Comparison of ENCODE assay signal across 13 cellular contexts in genomic region chr1:66214901-66215300, GRCh38.
DNase-seq lines count a peak whose midpoint lies in the region; ATAC-seq and TF ChIP-seq lines count a peak whose summit lies in the region.
"Had no signal": no experiment of that assay in that cellular context is flagged by ENCODE, and none has a peak within 500 bp of the region (broad histone marks: within the 10 kb centered on the region; RNA-seq: fewer than 3 reads in every experiment).

No MANE protein-coding gene starts in this region.

- H4K8ac ChIP-seq in neuronal stem cell (ENCODE audit: low read depth, low read length) = no peak overlapping the region

- H3K9me3 Mint-ChIP-seq in activated CD4-positive, alpha-beta T cell treated with anti-CD3 and anti-CD28 coated beads, Interleukin-2, amount 10 ng/mL, durations not matched to agents 24 days and 14 days = peaks cover 17% of the 10 kb centered on the region
- H3K9me3 Mint-ChIP-seq in effector memory CD8-positive, alpha-beta T cell = no peaks in the 10 kb centered on the region

- H3K27me3 ChIP-seq in MM.1S (replicated peaks; ENCODE audit: insufficient read depth, low read length) (no peaks in the 10 kb centered on the region), neuronal stem cell (ENCODE audit: control insufficient read depth in 3 of 3, insufficient read depth in 3 of 3, low read depth in 1 of 3, low read length in 3 of 3) (no peaks in the 10 kb centered on the region), breast epithelium (no peaks in the 10 kb centered on the region)
- H3K27me3 ChIP-seq: SJSA1, spleen had no signal

- peak overlapping the region; percentile 45; the same call in 1 of the 2 replicates for H3K4me2 ChIP-seq in MM.1S (ENCODE audit: low read depth, low read length)
- H3K4me2 ChIP-seq in neuronal stem cell (ENCODE audit: insufficient read depth, low read length, poor library complexity, severe bottlenecking) = no peak overlapping the region

- no peaks in the 10 kb centered on the region for H3K9me2 ChIP-seq in MM.1S (replicated peaks; ENCODE audit: insufficient read depth, low read length)

- H3K9ac ChIP-seq in MM.1S (ENCODE audit: low read length) (no peak overlapping the region), neuronal stem cell (ENCODE audit: low read depth, low read length, poor library complexity) (no peak overlapping the region)

- no peaks in the 10 kb centered on the region for H3K79me2 ChIP-seq in MM.1S (ENCODE audit: low read length)

- H3K27ac Mint-ChIP-seq in activated CD4-positive, alpha-beta T cell treated with anti-CD3 and anti-CD28 coated beads, Interleukin-2, amount 10 ng/mL, durations not matched to agents 24 days and 14 days = peak overlapping the region; percentile 41
- peak overlapping the region; percentile 0 to 41 for H3K27ac Mint-ChIP-seq in effector memory CD8-positive, alpha-beta T cell

- no peak overlapping the region for H2BK12ac ChIP-seq in neuronal stem cell (ENCODE audit: low read length)

- H3F3A ChIP-seq in MM.1S (ENCODE audit: insufficient read depth, low read length) = peaks cover 4% of the 10 kb centered on the region

- H3K79me1 ChIP-seq in neuronal stem cell (ENCODE audit: low read depth, low read length) = no peaks in the 10 kb centered on the region

- peaks cover 20% of the 10 kb centered on the region for H3K4me1 ChIP-seq in MM.1S (ENCODE audit: low read length)
- H3K4me1 ChIP-seq in neuronal stem cell (ENCODE audit: control insufficient read depth in 2 of 2, insufficient read depth in 1 of 2, low read depth in 1 of 2, low read length in 2 of 2) = peaks cover 0 to 3% of the 10 kb centered on the region in 2 donors
- no peaks in the 10 kb centered on the region for H3K4me1 ChIP-seq in breast epithelium
- H3K4me1 ChIP-seq: SJSA1, spleen had no signal

- TF ChIP-seq CTCF in MM.1S (IDR thresholded peaks at IDR 0.05; ENCODE audit: low read length) = no peak
- TF ChIP-seq CTCF in breast epithelium (IDR thresholded peaks at IDR 0.05) = no peak

- H3K14ac ChIP-seq in neuronal stem cell (ENCODE audit: low read length) = no peak overlapping the region

- H3K4me1 Mint-ChIP-seq in activated CD4-positive, alpha-beta T cell treated with anti-CD3 and anti-CD28 coated beads, Interleukin-2, amount 10 ng/mL, durations not matched to agents 24 days and 14 days = peaks cover 14% of the 10 kb centered on the region
- H3K4me1 Mint-ChIP-seq in effector memory CD8-positive, alpha-beta T cell (ENCODE audit: low read depth in 2 of 2) = peaks cover 6 to 9% of the 10 kb centered on the region in 2 donors

- intact Hi-C loops in activated CD4-positive, alpha-beta T cell treated with anti-CD3 and anti-CD28 coated beads, Interleukin-2, amount 10 ng/mL, durations not matched to agents 24 days and 14 days (cut with micrococcal nuclease) = no loop called here
- intact Hi-C loops in breast epithelium (cut with DNase I; ENCODE audit: low total_unique reads) = no loop called here

- no peaks in the 10 kb centered on the region for H3K27me3 Mint-ChIP-seq in activated CD4-positive, alpha-beta T cell treated with anti-CD3 and anti-CD28 coated beads, Interleukin-2, amount 10 ng/mL, durations not matched to agents 24 days and 14 days
- peaks cover 0 to 18% of the 10 kb centered on the region in 2 donors for H3K27me3 Mint-ChIP-seq in effector memory CD8-positive, alpha-beta T cell

- H3K36me3 Mint-ChIP-seq in activated CD4-positive, alpha-beta T cell treated with anti-CD3 and anti-CD28 coated beads, Interleukin-2, amount 10 ng/mL, durations not matched to agents 24 days and 14 days (ENCODE audit: low read depth) = peaks cover 2% of the 10 kb centered on the region
- no peaks in the 10 kb centered on the region for H3K36me3 Mint-ChIP-seq in effector memory CD8-positive, alpha-beta T cell (ENCODE audit: insufficient read depth)

- H3K27ac ChIP-seq in MM.1S (ENCODE audit: low read length) = no peak overlapping the region
- no peak overlapping the region for H3K27ac ChIP-seq in neuronal stem cell (replicated peaks; ENCODE audit: low read length)
- H3K27ac ChIP-seq in breast epithelium = no peak overlapping the region
- H3K27ac ChIP-seq: SJSA1, spleen had no signal

- no peak overlapping the region for H2AK5ac ChIP-seq in neuronal stem cell (ENCODE audit: low read depth, low read length)

- no peak overlapping the region for H2BK5ac ChIP-seq in neuronal stem cell (ENCODE audit: low read length)

- H2AFZ ChIP-seq in MM.1S (ENCODE audit: low read length) = no peak overlapping the region
- H2AFZ ChIP-seq in neuronal stem cell (ENCODE audit: low read length) = no peak overlapping the region

- H3K4ac ChIP-seq in neuronal stem cell (ENCODE audit: low read length) = no peak overlapping the region

- H3K36me3 ChIP-seq in MM.1S (replicated peaks; ENCODE audit: insufficient read depth, low read length) (no peaks in the 10 kb centered on the region), neuronal stem cell (replicated peaks in 1 of 2; ENCODE audit: control insufficient read depth in 2 of 2, insufficient read depth in 2 of 2, low read length in 2 of 2) (no peaks in the 10 kb centered on the region), breast epithelium (no peaks in the 10 kb centered on the region)
- H3K36me3 ChIP-seq: SJSA1, spleen had no signal

- H3K4me3 ChIP-seq in MM.1S (ENCODE audit: low read length) (no peak overlapping the region), neuronal stem cell (ENCODE audit: low read length in 2 of 2) (no peak overlapping the region), breast epithelium (no peak overlapping the region)
- H3K4me3 ChIP-seq: SJSA1, spleen had no signal

- DNase-seq in activated CD4-positive, alpha-beta T cell treated with anti-CD3 and anti-CD28 coated beads, Interleukin-2, amount 10 ng/mL, durations not matched to agents 24 days and 14 days = peak; percentile 78
- DNase-seq in activated CD4-positive, alpha-beta T cell treated with anti-CD3 and anti-CD28 coated beads, Interleukin-2, amount 50 U/mL, for 4 hours = no peak
- DNase-seq in MM.1S = peak; percentile 78
- peak; percentile 2 to 5 (median 3) for DNase-seq in effector memory CD8-positive, alpha-beta T cell
- no peak for DNase-seq in neuronal stem cell (ENCODE audit: low spot score)
- no peak for DNase-seq in breast epithelium (ENCODE audit: low spot score in 2 of 2)
- no peak for DNase-seq in erythroblast (lab: John Stamatoyannopoulos, UW)
- DNase-seq: activated gamma-delta T cell treated with Interleukin-2 at 50 U/mL for 16 hours, mesendoderm, NCI-H748 treated with DMSO at 0.1 percent for 48 hours, spleen had no signal

- no peak overlapping the region for H2BK15ac ChIP-seq in neuronal stem cell (ENCODE audit: low read length)

- no peak overlapping the region for H3K4me3 Mint-ChIP-seq in activated CD4-positive, alpha-beta T cell treated with anti-CD3 and anti-CD28 coated beads, Interleukin-2, amount 10 ng/mL, durations not matched to agents 24 days and 14 days
- H3K4me3 Mint-ChIP-seq in effector memory CD8-positive, alpha-beta T cell = no peak overlapping the region

- H4K20me1 ChIP-seq in MM.1S (ENCODE audit: insufficient read depth, low read length) = no peaks in the 10 kb centered on the region

- ATAC-seq in GM21390 (IDR thresholded peaks at IDR 0.05; ENCODE audit: unreplicated experiment) = peak; percentile 50
- ATAC-seq in effector memory CD8-positive, alpha-beta T cell (replicated peaks) = peak; percentile 96

- H4K91ac ChIP-seq in neuronal stem cell (ENCODE audit: low read depth, low read length, poor library complexity) = no peak overlapping the region

- H3K9me3 ChIP-seq in MM.1S (replicated peaks; ENCODE audit: insufficient read depth, low read length) = no peaks in the 10 kb centered on the region
- no peaks in the 10 kb centered on the region for H3K9me3 ChIP-seq in neuronal stem cell (replicated peaks in 1 of 2; ENCODE audit: control insufficient read depth in 2 of 2, insufficient read depth in 1 of 2, low read depth in 1 of 2, low read length in 2 of 2)
- no peaks in the 10 kb centered on the region for H3K9me3 ChIP-seq in breast epithelium
- H3K9me3 ChIP-seq: SJSA1, spleen had no signal

- H3K23ac ChIP-seq in neuronal stem cell (ENCODE audit: low read depth, low read length, poor library complexity) = no peak overlapping the region

- TF ChIP-seq POLR2A in breast epithelium (IDR thresholded peaks at IDR 0.05) (no peak), erythroblast (IDR thresholded peaks at IDR 0.05; ENCODE audit: low read length) (no peak)

- H2BK120ac ChIP-seq in neuronal stem cell (ENCODE audit: low read depth, low read length) = no peak overlapping the region

- no peak overlapping the region for H3K18ac ChIP-seq in neuronal stem cell (ENCODE audit: low read length)

Comparison
In these comparisons a context has a peak if more than half of its experiments do, and no peak if none do; other contexts are left out.
1. DNase-seq: peak in activated CD4-positive, alpha-beta T cell treated with anti-CD3 and anti-CD28 coated beads, Interleukin-2, amount 10 ng/mL, durations not matched to agents 24 days and 14 days (single experiment), MM.1S (single experiment) and effector memory CD8-positive, alpha-beta T cell (3 of 3); none in activated CD4-positive, alpha-beta T cell treated with anti-CD3 and anti-CD28 coated beads, Interleukin-2, amount 50 U/mL, for 4 hours (0 of 2), neuronal stem cell (single experiment), breast epithelium (0 of 2) and erythroblast (0 of 2).